Comparison of ENCODE assay signal across 8 cellular contexts in the genomic region with DNA sequence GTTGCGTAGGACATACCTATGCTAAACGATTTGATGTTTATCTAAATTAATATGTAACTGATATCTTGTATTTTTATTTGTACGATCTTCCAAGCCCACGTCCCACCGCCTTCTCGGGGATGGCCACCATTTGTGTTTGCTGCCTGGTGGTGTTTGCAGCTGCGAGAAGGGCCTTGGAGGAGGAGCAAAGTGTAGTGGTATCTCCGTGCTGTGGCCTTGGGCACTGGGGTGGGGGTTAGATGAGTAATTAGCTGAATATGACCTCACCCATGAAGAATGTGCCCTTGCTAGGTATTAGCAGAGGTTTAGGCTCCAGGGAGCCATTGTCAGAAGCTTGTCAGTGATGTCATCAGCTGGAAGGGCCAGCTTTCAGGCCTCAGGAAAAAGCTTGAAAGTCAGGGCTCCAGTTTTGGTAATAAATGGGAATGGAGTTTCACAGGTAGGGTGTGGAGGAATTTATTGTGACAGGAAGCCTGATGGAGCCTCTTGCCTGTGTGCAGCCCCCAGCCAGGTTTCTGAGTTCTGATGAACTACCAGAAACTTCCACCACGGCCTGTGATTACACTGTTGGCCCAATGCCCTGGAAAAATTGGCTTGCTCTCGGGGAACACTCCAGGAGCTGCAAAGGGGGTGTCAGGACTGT. TPM values are rescaled to one million over a fixed set of nuclear protein-coding genes. Genes with fewer than 3 reads are reported as not detected.
DNase-seq lines count a peak whose midpoint lies in the region; ATAC-seq and TF ChIP-seq lines count a peak whose summit lies in the region.

No MANE protein-coding gene starts in this region.

- TF ChIP-seq CTCF in lower leg skin (IDR thresholded peaks at IDR 0.05) = no peak

- CTCF ChIA-PET in activated CD4-positive, alpha-beta T cell treated with anti-CD3 and anti-CD28 coated beads for 36 hours (lab: Charles Lee) = no interaction called here

- POLR2A ChIA-PET in activated CD4-positive, alpha-beta T cell treated with anti-CD3 and anti-CD28 coated beads for 36 hours (lab: Charles Lee) = interaction anchor here (0.6 kb wide), 1 partner anchor 161 kb away, joined by 4 read pairs; no protein-coding TSS in a partner anchor

- no peak for TF ChIP-seq POLR2A in lower leg skin (IDR thresholded peaks at IDR 0.05)

- no peaks in the 10 kb centered on the region for H3K9me3 Mint-ChIP-seq in activated CD4-positive, alpha-beta T cell treated with anti-CD3 and anti-CD28 coated beads for 36 hours (ENCODE audit: low read depth)

- no peak overlapping the region for H3K4me3 Mint-ChIP-seq in activated CD4-positive, alpha-beta T cell treated with anti-CD3 and anti-CD28 coated beads for 36 hours

- peak; percentile 31 for DNase-seq in activated effector memory CD4-positive, alpha-beta T cell treated with anti-CD3 and anti-CD28 coated beads, Interleukin-2, amount 50 U/mL, for 16 hours
- no peak for DNase-seq in activated effector memory CD4-positive, alpha-beta T cell treated with Interleukin-2 at 50 U/mL for 16 hours
- peak; percentile 98 for DNase-seq in dermis blood vessel endothelial cell
- DNase-seq in lower leg skin (ENCODE audit: low spot score in 2 of 2) = peak; percentile 61 to 89
- no peak for DNase-seq in stimulated activated CD4-positive, alpha-beta T cell treated with anti-CD3 and anti-CD28 coated beads, Interleukin-4, amount 100 ng/mL, for 4 hours
- no peak for DNase-seq in activated CD4-positive, alpha-beta T cell treated with anti-CD3 and anti-CD28 coated beads for 36 hours
- DNase-seq in effector CD8-positive, alpha-beta T cell (lab: John Stamatoyannopoulos, UW) = no peak

- no peak for ATAC-seq in HG03135 (IDR thresholded peaks at IDR 0.05; ENCODE audit: unreplicated experiment)
- ATAC-seq in activated CD4-positive, alpha-beta T cell treated with anti-CD3 and anti-CD28 coated beads for 36 hours = no peak

- 26 to 41% methylated on average over 10 of the region's 10 CpGs for WGBS in lower leg skin, 2 donors

- H3K36me3 Mint-ChIP-seq in activated CD4-positive, alpha-beta T cell treated with anti-CD3 and anti-CD28 coated beads for 36 hours (ENCODE audit: low read depth) = no peaks in the 10 kb centered on the region

- H3K4me1 Mint-ChIP-seq in activated CD4-positive, alpha-beta T cell treated with anti-CD3 and anti-CD28 coated beads for 36 hours = peaks cover 37% of the 10 kb centered on the region

- H3K27me3 Mint-ChIP-seq in activated CD4-positive, alpha-beta T cell treated with anti-CD3 and anti-CD28 coated beads for 36 hours = no peaks in the 10 kb centered on the region

- intact Hi-C loops in lower leg skin (cut with DNase I; ENCODE audit: low total_unique reads) = no loop called here
- intact Hi-C loops in activated CD4-positive, alpha-beta T cell treated with anti-CD3 and anti-CD28 coated beads for 36 hours (cut with DNase I, micrococcal nuclease) = no loop called here

- no peak overlapping the region for H3K4me3 ChIP-seq in lower leg skin (ENCODE audit: low read depth, poor library complexity, severe bottlenecking)

- no peak overlapping the region for H3K27ac Mint-ChIP-seq in activated CD4-positive, alpha-beta T cell treated with anti-CD3 and anti-CD28 coated beads for 36 hours

RNA-seq across cellular contexts. Expression of a gene that starts 41.0 kb away (rescaled TPM):
- total RNA-seq in dermis blood vessel endothelial cell (676 and 796 TPM in 2 replicates), lower leg skin (100 to 1,000 TPM; 108 to 155 (median 128) TPM)
- total RNA-seq in activated CD4-positive, alpha-beta T cell treated with anti-CD3 and anti-CD28 coated beads for 36 hours = 10 to 100 TPM; 25.4 to 29.1 TPM

Comparison
In these comparisons a context has a peak if more than half of its experiments do, and no peak if none do; other contexts are left out.
1. DNase-seq: peak in activated effector memory CD4-positive, alpha-beta T cell treated with anti-CD3 and anti-CD28 coated beads, Interleukin-2, amount 50 U/mL, for 16 hours (single experiment), dermis blood vessel endothelial cell (single experiment) and lower leg skin (2 of 2); none in activated effector memory CD4-positive, alpha-beta T cell treated with Interleukin-2 at 50 U/mL for 16 hours (single experiment), stimulated activated CD4-positive, alpha-beta T cell treated with anti-CD3 and anti-CD28 coated beads, Interleukin-4, amount 100 ng/mL, for 4 hours (0 of 2), activated CD4-positive, alpha-beta T cell treated with anti-CD3 and anti-CD28 coated beads for 36 hours (single experiment) and effector CD8-positive, alpha-beta T cell (single experiment).